In genomic region chr1:34013958-34014737, GRCh38 we compare ENCODE assay signal across 8 cellular contexts.
DNase-seq lines count a peak whose midpoint lies in the region; ATAC-seq and TF ChIP-seq lines count a peak whose summit lies in the region.

No MANE protein-coding gene starts in this region.

- no peaks in the 10 kb centered on the region for H4K20me1 ChIP-seq in fibroblast of lung (ENCODE audit: control insufficient read depth, extremely low read depth, insufficient read depth, low read length)

- H3K9me3 ChIP-seq in fibroblast of lung (ENCODE audit: control insufficient read depth, insufficient read depth, low read depth, low read length), result no peaks in the 10 kb centered on the region
- H3K9me3 ChIP-seq in gastrocnemius medialis, result no peaks in the 10 kb centered on the region

- H3K27ac ChIP-seq in fibroblast of lung (ENCODE audit: insufficient read depth, low read length), result no peak overlapping the region
- H3K27ac ChIP-seq in gastrocnemius medialis, result no peak overlapping the region

- H3K27me3 ChIP-seq in fibroblast of lung (ENCODE audit: control insufficient read depth, insufficient read depth, low read length) (no peaks in the 10 kb centered on the region), gastrocnemius medialis (no peaks in the 10 kb centered on the region)

- no peaks in the 10 kb centered on the region for H3K4me1 ChIP-seq in fibroblast of lung (ENCODE audit: control insufficient read depth, extremely low read depth, insufficient read depth, low read length)
- no peaks in the 10 kb centered on the region for H3K4me1 ChIP-seq in gastrocnemius medialis

- DNase-seq in DMS53 (lab: John Stamatoyannopoulos, UW) (peak; percentile 47), DMS53 treated with DMSO at 0.1 percent for 48 hours (lab: John Stamatoyannopoulos, UW; ENCODE audit: unreplicated experiment) (no peak), NCI-H510A (lab: John Stamatoyannopoulos, UW) (peak; percentile 24), fibroblast of lung (ENCODE audit: low read depth in 2 of 2) (no peak), gastrocnemius medialis (no peak), HPDE6-E6E7 (ENCODE audit: extremely low spot score) (no peak), NCI-H1930 (lab: John Stamatoyannopoulos, UW) (no peak), SIG-M5 treated with dmso at 0.1 percent for 504 hours (lab: John Stamatoyannopoulos, UW; ENCODE audit: unreplicated experiment) (no peak)

- H3K36me3 ChIP-seq in fibroblast of lung (ENCODE audit: control insufficient read depth, insufficient read depth, low read length), result no peaks in the 10 kb centered on the region
- no peaks in the 10 kb centered on the region for H3K36me3 ChIP-seq in gastrocnemius medialis

- in situ Hi-C loops in gastrocnemius medialis (cut with MboI; ENCODE audit: low sequenced_read_pairs in 4 of 4), result no loop called here

- H2AFZ ChIP-seq in fibroblast of lung (ENCODE audit: low read length), result no peak overlapping the region

- TF ChIP-seq POLR2A in gastrocnemius medialis (IDR thresholded peaks at IDR 0.05), result no peak

- TF ChIP-seq CTCF in fibroblast of lung (conservative IDR thresholded peaks at IDR 0.05 in 1 of 2, IDR thresholded peaks at IDR 0.05 in 1 of 2; ENCODE audit: low read depth in 1 of 2, low read length in 2 of 2) (peak; percentile 40 to 43), gastrocnemius medialis (IDR thresholded peaks at IDR 0.05 in 4 of 5, conservative IDR thresholded peaks at IDR 0.05 in 1 of 5) (peak in 3 of 5 experiments; percentile 15 to 40 (median 38))

- H3K79me2 ChIP-seq in fibroblast of lung (ENCODE audit: control insufficient read depth, insufficient read depth, low read length), result no peaks in the 10 kb centered on the region

- no peak overlapping the region for H3K4me2 ChIP-seq in fibroblast of lung (ENCODE audit: extremely low read depth, insufficient read depth, low read length)

- no peak for ATAC-seq in gastrocnemius medialis

- no peak overlapping the region for H3K4me3 ChIP-seq in fibroblast of lung (replicated peaks in 1 of 4; ENCODE audit: control extremely low read depth in 1 of 4, insufficient read depth in 1 of 4, low read depth in 3 of 4, low read length in 4 of 4)
- H3K4me3 ChIP-seq in gastrocnemius medialis, result no peak overlapping the region

- H3K9ac ChIP-seq in fibroblast of lung (ENCODE audit: insufficient read depth, low read length), result no peak overlapping the region

- intact Hi-C loops in gastrocnemius medialis (cut with DNase I; ENCODE audit: low total_unique reads), result no loop called here

Comparison
In these comparisons a context has a peak if more than half of its experiments do, and no peak if none do; other contexts are left out.
1. DNase-seq: peak in DMS53 (single experiment) and NCI-H510A (single experiment); none in DMS53 treated with DMSO at 0.1 percent for 48 hours (single experiment), fibroblast of lung (0 of 2), gastrocnemius medialis (0 of 2), HPDE6-E6E7 (single experiment), NCI-H1930 (0 of 2) and SIG-M5 treated with dmso at 0.1 percent for 504 hours (single experiment).